ENCODE assay signal across 8 cellular contexts in the genomic region with DNA sequence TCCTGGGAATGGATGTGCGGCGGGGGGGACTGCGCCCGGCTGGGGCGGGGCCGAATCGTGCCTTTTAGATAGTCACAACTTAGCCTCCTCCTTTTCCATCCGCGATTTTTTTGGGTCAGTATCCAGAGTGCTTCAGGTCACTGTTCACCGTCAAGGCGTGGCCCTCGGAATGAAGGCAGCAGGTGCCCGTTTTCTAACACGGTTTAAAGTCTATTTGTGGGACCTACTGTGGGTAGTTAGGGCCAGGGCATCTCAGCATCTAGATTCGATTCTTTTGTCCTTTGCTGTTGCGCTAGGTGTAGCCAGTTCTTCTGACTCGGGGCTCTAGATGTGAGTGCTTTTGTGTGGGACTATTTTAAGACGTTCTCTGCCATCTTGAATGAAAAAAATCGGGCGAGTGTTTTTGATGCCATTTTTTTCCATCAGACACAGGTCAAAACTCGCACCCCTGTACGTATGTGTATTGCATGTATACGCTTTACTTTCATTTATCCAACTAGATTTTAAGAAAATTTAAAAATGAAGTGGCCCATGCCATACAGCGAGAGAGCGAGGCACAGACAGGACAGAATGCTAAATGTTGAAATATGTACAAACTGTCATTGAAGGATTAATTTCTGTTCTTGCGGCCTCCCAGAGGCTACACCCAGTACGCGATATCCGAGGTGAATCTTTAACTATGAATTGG. TPM values are rescaled to one million over a fixed set of nuclear protein-coding genes. Genes with fewer than 3 reads are reported as not detected.
DNase-seq lines count a peak whose midpoint lies in the region; ATAC-seq and TF ChIP-seq lines count a peak whose summit lies in the region.

No MANE protein-coding gene starts in this region.

- peak overlapping the region; percentile 98 for H3K27ac Mint-ChIP-seq in progenitor cell of endocrine pancreas

- peaks cover 5% of the 10 kb centered on the region for H3K36me3 Mint-ChIP-seq in activated T-cell treated with anti-CD3 and anti-CD28 coated beads, Interleukin-2, amount 50 U/mL, for 4 hours (ENCODE audit: insufficient read depth)
- peaks cover 5% of the 10 kb centered on the region for H3K36me3 Mint-ChIP-seq in progenitor cell of endocrine pancreas (ENCODE audit: insufficient read depth)

- no peaks in the 10 kb centered on the region for H3K27me3 Mint-ChIP-seq in activated T-cell treated with anti-CD3 and anti-CD28 coated beads, Interleukin-2, amount 50 U/mL, for 4 hours (ENCODE audit: low read depth)
- no peaks in the 10 kb centered on the region for H3K27me3 Mint-ChIP-seq in progenitor cell of endocrine pancreas

- no peaks in the 10 kb centered on the region for H3K9me3 Mint-ChIP-seq in activated T-cell treated with anti-CD3 and anti-CD28 coated beads, Interleukin-2, amount 50 U/mL, for 4 hours
- H3K9me3 Mint-ChIP-seq in progenitor cell of endocrine pancreas (ENCODE audit: low read depth): no peaks in the 10 kb centered on the region

- TF ChIP-seq CTCF in progenitor cell of endocrine pancreas (IDR thresholded peaks at IDR 0.05; ENCODE audit: unreplicated experiment): no peak

- H3K4me3 Mint-ChIP-seq in activated T-cell treated with anti-CD3 and anti-CD28 coated beads, Interleukin-2, amount 50 U/mL, for 4 hours: peak overlapping the region; percentile 94
- peak overlapping the region; percentile 90 for H3K4me3 Mint-ChIP-seq in progenitor cell of endocrine pancreas (ENCODE audit: low read depth)

- peaks cover 39% of the 10 kb centered on the region for H3K4me1 Mint-ChIP-seq in activated T-cell treated with anti-CD3 and anti-CD28 coated beads, Interleukin-2, amount 50 U/mL, for 4 hours (ENCODE audit: low read depth)
- peaks cover 39% of the 10 kb centered on the region for H3K4me1 Mint-ChIP-seq in progenitor cell of endocrine pancreas (ENCODE audit: low read depth)

- DNase-seq in NCI-H748 treated with DMSO at 0.1 percent for 48 hours (lab: John Stamatoyannopoulos, UW) (peak; percentile 75), NCI-H748 (lab: John Stamatoyannopoulos, UW; ENCODE audit: unreplicated experiment) (no peak), NCI-H2227 (lab: John Stamatoyannopoulos, UW; ENCODE audit: unreplicated experiment) (peak; percentile 73), foreskin melanocyte (peak; percentile 48), progenitor cell of endocrine pancreas (ENCODE audit: low spot score, unreplicated experiment) (no peak)
- DNase-seq in activated T-cell treated with anti-CD3 and anti-CD28 coated beads, Interleukin-2, amount 50 U/mL, for 4 hours: peak; percentile 8

- ATAC-seq in HG02938 (IDR thresholded peaks at IDR 0.05; ENCODE audit: unreplicated experiment): peak; percentile 0
- peak; percentile 6 to 7 for ATAC-seq in activated T-cell treated with anti-CD3 and anti-CD28 coated beads, Interleukin-2, amount 50 U/mL, for 4 hours
- no peak for ATAC-seq in GM19324 (IDR thresholded peaks at IDR 0.05; ENCODE audit: low FRiP score, unreplicated experiment)

RNA-seq across cellular contexts. Expression of a gene that starts 0.7 kb away (rescaled TPM):
- total RNA-seq in activated T-cell treated with anti-CD3 and anti-CD28 coated beads, Interleukin-2, amount 50 U/mL, for 4 hours: 10 to 100 TPM; 41.7 to 43.4 (median 41.8) TPM
- total RNA-seq in progenitor cell of endocrine pancreas: 126 and 132 TPM in 2 replicates

RNA-seq across cellular contexts. Expression of a gene that starts 1.0 kb away (rescaled TPM):
- under 1 TPM; 0.66 to 0.82 (median 0.81) TPM for total RNA-seq in activated T-cell treated with anti-CD3 and anti-CD28 coated beads, Interleukin-2, amount 50 U/mL, for 4 hours
- 62.7 and 68.2 TPM in 2 replicates for total RNA-seq in progenitor cell of endocrine pancreas

Comparison
In these comparisons a context has a peak if more than half of its experiments do, and no peak if none do; other contexts are left out.
1. DNase-seq: peak in NCI-H748 treated with DMSO at 0.1 percent for 48 hours (single experiment), NCI-H2227 (single experiment), activated T-cell treated with anti-CD3 and anti-CD28 coated beads, Interleukin-2, amount 50 U/mL, for 4 hours (single experiment) and foreskin melanocyte (single experiment); none in NCI-H748 (single experiment) and progenitor cell of endocrine pancreas (single experiment).
2. RNA of a gene that starts 1.0 kb away (total RNA-seq): 62.7 to 68.2 TPM in progenitor cell of endocrine pancreas; 0.66 to 0.82 TPM in activated T-cell treated with anti-CD3 and anti-CD28 coated beads, Interleukin-2, amount 50 U/mL, for 4 hours; every median in the first group is over 10 times any median in the second.